Comparison of ENCODE assay signal across 23 cellular contexts in the genomic region with DNA sequence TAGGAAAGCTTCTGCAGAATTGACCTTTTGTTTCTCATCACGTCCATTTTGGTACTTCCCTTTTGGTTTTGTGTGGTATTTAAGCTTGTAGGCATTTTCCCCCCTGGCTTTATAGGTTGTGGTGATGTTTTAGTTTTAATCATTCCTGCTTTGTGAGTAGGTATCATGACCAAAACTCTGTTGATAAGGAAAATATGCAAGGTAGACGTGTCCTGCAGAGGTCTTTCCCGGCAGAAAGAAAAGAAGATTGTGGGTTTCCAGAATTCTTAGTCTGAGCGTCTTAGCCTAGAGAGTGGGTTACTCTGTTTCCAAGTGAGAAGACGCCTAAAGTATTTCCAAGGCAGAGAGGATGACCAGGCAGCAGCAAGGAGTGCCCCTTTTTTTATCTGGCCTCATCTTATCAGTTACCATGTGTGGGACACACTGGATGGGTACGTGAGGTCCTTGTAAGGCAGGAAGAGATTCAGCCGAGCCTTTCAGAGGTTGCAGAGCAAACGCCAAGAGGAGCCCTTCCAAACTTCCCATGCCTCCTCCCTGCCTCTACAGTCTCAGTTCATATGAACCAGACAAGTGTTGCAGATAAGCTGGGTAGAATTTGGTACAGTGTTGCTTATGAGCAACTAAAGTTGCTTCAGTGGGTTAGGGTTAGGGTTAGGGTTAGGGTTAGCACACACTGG. TPM values are rescaled to one million over a fixed set of nuclear protein-coding genes. Genes with fewer than 3 reads are reported as not detected.
DNase-seq lines count a peak whose midpoint lies in the region; FAIRE-seq and TF ChIP-seq lines count a peak whose summit lies in the region.
"Had no signal": no experiment of that assay in that cellular context is flagged by ENCODE, and none has a peak within 500 bp of the region (broad histone marks: within the 10 kb centered on the region; RNA-seq: fewer than 3 reads in every experiment).

No MANE protein-coding gene starts in this region.

- no peak overlapping the region for H3K4ac ChIP-seq in mesenchymal stem cell (ENCODE audit: low read depth in 1 of 2, low read length in 2 of 2)

- H3K4me1 Mint-ChIP-seq in astrocyte (ENCODE audit: low read depth, unreplicated experiment): peaks cover 9% of the 10 kb centered on the region
- H3K4me1 Mint-ChIP-seq: CD4-positive, alpha-beta memory T cell; IgD-negative memory B cell had no signal

- peaks cover 1% of the 10 kb centered on the region for H3K79me1 ChIP-seq in mesenchymal stem cell (replicated peaks; ENCODE audit: low read length, poor library complexity, severe bottlenecking)

- H3K9me3 ChIP-seq in astrocyte (ENCODE audit: insufficient read depth, low read depth, low read length): no peaks in the 10 kb centered on the region
- no peaks in the 10 kb centered on the region for H3K9me3 ChIP-seq in mesenchymal stem cell (ENCODE audit: control insufficient read depth, low read length)
- no peaks in the 10 kb centered on the region for H3K9me3 ChIP-seq in testis
- H3K9me3 ChIP-seq: BLaER1 had no signal

- peaks cover 5% of the 10 kb centered on the region for H3K9me3 Mint-ChIP-seq in astrocyte (ENCODE audit: unreplicated experiment)
- H3K9me3 Mint-ChIP-seq: CD4-positive, alpha-beta memory T cell; H9; IgD-negative memory B cell had no signal

- H3K36me3 Mint-ChIP-seq in astrocyte (ENCODE audit: low read depth, unreplicated experiment): no peaks in the 10 kb centered on the region
- H3K36me3 Mint-ChIP-seq: CD4-positive, alpha-beta memory T cell; IgD-negative memory B cell had no signal

- intact Hi-C loops in testis (cut with DNase I; ENCODE audit: low total_unique reads): no loop called here

- TF ChIP-seq CTCF in astrocyte (IDR thresholded peaks at IDR 0.05; ENCODE audit: insufficient read depth, low read depth, low read length) (no peak), testis (IDR thresholded peaks at IDR 0.05) (no peak)

- H3K14ac ChIP-seq in mesenchymal stem cell (ENCODE audit: low read length in 2 of 2): no peak overlapping the region

- H3K27ac ChIP-seq in astrocyte (ENCODE audit: low read depth, low read length): peak overlapping the region; percentile 39
- no peak overlapping the region for H3K27ac ChIP-seq in mesenchymal stem cell (ENCODE audit: low read length, poor library complexity, severe bottlenecking)
- peak overlapping the region; percentile 6 to 60 for H3K27ac ChIP-seq in testis
- H3K27ac ChIP-seq: 22Rv1, BLaER1 had no signal

- peaks cover 18% of the 10 kb centered on the region for H3K27me3 Mint-ChIP-seq in astrocyte (ENCODE audit: low read depth, unreplicated experiment)

- H3K9ac ChIP-seq in astrocyte (ENCODE audit: low read length) (no peak overlapping the region), mesenchymal stem cell (ENCODE audit: low read length) (no peak overlapping the region)
- H3K9ac ChIP-seq: BLaER1 had no signal

- FAIRE-seq in astrocyte (lab: Jason Lieb, UNC): no peak
- FAIRE-seq: GM12891, GM19239, H1, HTR-8/SVneo had no signal

- no peak overlapping the region for H4K91ac ChIP-seq in mesenchymal stem cell (ENCODE audit: low read length)

- no peak overlapping the region for H2BK15ac ChIP-seq in mesenchymal stem cell (ENCODE audit: low read depth, poor library complexity, severe bottlenecking)

- no peak overlapping the region for H3K23ac ChIP-seq in mesenchymal stem cell (ENCODE audit: low read length in 2 of 2)

- H4K20me1 ChIP-seq in astrocyte (ENCODE audit: insufficient read depth, low read length): no peaks in the 10 kb centered on the region
- H4K20me1 ChIP-seq: BLaER1 had no signal

- peaks cover 38% of the 10 kb centered on the region for H3K4me1 ChIP-seq in astrocyte (ENCODE audit: insufficient read depth, low read length)
- H3K4me1 ChIP-seq in mesenchymal stem cell (ENCODE audit: control insufficient read depth, insufficient read depth, low read depth, low read length): peaks cover 17% of the 10 kb centered on the region
- H3K4me1 ChIP-seq in testis: peaks cover 53% of the 10 kb centered on the region
- H3K4me1 ChIP-seq: BLaER1 had no signal

- H3K4me3 Mint-ChIP-seq in astrocyte (ENCODE audit: unreplicated experiment): no peak overlapping the region
- H3K4me3 Mint-ChIP-seq: CD4-positive, alpha-beta memory T cell; H9; IgD-negative memory B cell had no signal

- H2BK120ac ChIP-seq in mesenchymal stem cell (ENCODE audit: low read depth, low read length): no peak overlapping the region

- DNase-seq in A172 (ENCODE audit: low spot score): peak; percentile 46
- DNase-seq in astrocyte (ENCODE audit: low read depth): peak; percentile 87
- no peak for DNase-seq in mesenchymal stem cell
- peak; percentile 53 for DNase-seq in testis
- DNase-seq in activated T-cell treated with anti-CD3 and anti-CD28 coated beads, Interleukin-2, amount 50 U/mL, for 48 hours: no peak
- no peak for DNase-seq in DMS 273 (lab: John Stamatoyannopoulos, UW; ENCODE audit: unreplicated experiment)
- DNase-seq in glomerular visceral epithelial cell (ENCODE audit: extremely low spot score): no peak
- DNase-seq: Calu3; CD4-positive, alpha-beta memory T cell; DMS 273 treated with DMSO at 0.1 percent for 48 hours; DMS53; DND-41; EL; H9 had no signal

- H3K36me3 ChIP-seq in astrocyte (ENCODE audit: insufficient read depth, low read length) (no peaks in the 10 kb centered on the region), mesenchymal stem cell (ENCODE audit: control insufficient read depth in 1 of 2, insufficient read depth in 2 of 2, low read depth in 1 of 2, low read length in 2 of 2) (peaks cover 0 to 27% of the 10 kb centered on the region in 2 experiments), testis (ENCODE audit: low read depth, missing control alignments) (no peaks in the 10 kb centered on the region)
- H3K36me3 ChIP-seq: BLaER1 had no signal

- TF ChIP-seq POLR2A in testis (IDR thresholded peaks at IDR 0.05): no peak

- no peak overlapping the region for H3K27ac Mint-ChIP-seq in astrocyte (ENCODE audit: unreplicated experiment)
- H3K27ac Mint-ChIP-seq: CD14-positive monocyte; CD4-positive, alpha-beta memory T cell; H9; IgD-negative memory B cell had no signal

- no peaks in the 10 kb centered on the region for H3K79me2 ChIP-seq in astrocyte (ENCODE audit: insufficient read depth, low read length)

- H3K18ac ChIP-seq in mesenchymal stem cell (ENCODE audit: low read depth in 1 of 2, low read length in 2 of 2): no peak overlapping the region

- no peak overlapping the region for H2BK5ac ChIP-seq in mesenchymal stem cell (ENCODE audit: low read depth, low read length, poor library complexity, severe bottlenecking)

- 91% methylated on average over 6 of the region's 8 CpGs for WGBS in mesenchymal stem cell
- 58 to 63% methylated on average over 8 of the region's 8 CpGs for WGBS in testis, 2 donors

- H2AFZ ChIP-seq in astrocyte (ENCODE audit: low read depth, low read length): no peak overlapping the region
- no peak overlapping the region for H2AFZ ChIP-seq in mesenchymal stem cell (ENCODE audit: low read depth, low read length)

- H3K4me2 ChIP-seq in astrocyte (ENCODE audit: low read length) (no peak overlapping the region), mesenchymal stem cell (ENCODE audit: low read length, poor library complexity, severe bottlenecking) (no peak overlapping the region)
- H3K4me2 ChIP-seq: BLaER1 had no signal

- H2BK12ac ChIP-seq in mesenchymal stem cell (ENCODE audit: low read length in 2 of 2): no peak overlapping the region

- H3K27me3 ChIP-seq in astrocyte (ENCODE audit: insufficient read depth, low read length) (no peaks in the 10 kb centered on the region), mesenchymal stem cell (ENCODE audit: control insufficient read depth in 1 of 2, insufficient read depth in 1 of 2, low read length in 2 of 2) (no peaks in the 10 kb centered on the region), testis (no peaks in the 10 kb centered on the region)
- H3K27me3 ChIP-seq: BLaER1 had no signal

- H3K4me3 ChIP-seq in astrocyte (ENCODE audit: insufficient read depth, low read depth, low read length) (no peak overlapping the region), mesenchymal stem cell (ENCODE audit: insufficient read depth in 1 of 2, low read depth in 1 of 2, low read length in 2 of 2) (no peak overlapping the region), testis (no peak overlapping the region)
- H3K4me3 ChIP-seq: BLaER1 had no signal

- H4K8ac ChIP-seq in mesenchymal stem cell (ENCODE audit: low read length): no peak overlapping the region

- H2AK5ac ChIP-seq in mesenchymal stem cell (ENCODE audit: low read length, severe bottlenecking): peak overlapping the region; percentile 13

RNA-seq across cellular contexts. Expression of a gene that starts 58.8 kb away (rescaled TPM):
- 14.2 and 18.5 TPM in 2 replicates for total RNA-seq in A172 (2014; rRNA removed; shearing (Covaris generic))
- total RNA-seq in astrocyte (2.7 and 3.5 TPM in 2 replicates), testis (10 to 100 TPM; 50.2 to 58.7 TPM)
- 1.8 TPM for polyA plus RNA-seq in mesenchymal stem cell (2013, experiment 1 of 2)
- polyA plus RNA-seq in mesenchymal stem cell (2013, experiment 2 of 2): 1.3 TPM
- 34.3 TPM for polyA plus RNA-seq in testis (ENCODE audit: insufficient read depth, low read depth, low replicate concordance)
- total RNA-seq: CD4-positive, alpha-beta memory T cell; G401 had no signal
- polyA plus RNA-seq: CD14-positive monocyte; CD4-positive, alpha-beta memory T cell; IgD-negative memory B cell had no signal

Comparison
In these comparisons a context has a peak if more than half of its experiments do, and no peak if none do; other contexts are left out.
1. DNase-seq: peak in A172 (single experiment), astrocyte (single experiment) and testis (single experiment); none in mesenchymal stem cell (single experiment), activated T-cell treated with anti-CD3 and anti-CD28 coated beads, Interleukin-2, amount 50 U/mL, for 48 hours (0 of 2), DMS 273 (single experiment) and glomerular visceral epithelial cell (single experiment).